15 cellular contexts compared by ENCODE assay signal in the genomic region with DNA sequence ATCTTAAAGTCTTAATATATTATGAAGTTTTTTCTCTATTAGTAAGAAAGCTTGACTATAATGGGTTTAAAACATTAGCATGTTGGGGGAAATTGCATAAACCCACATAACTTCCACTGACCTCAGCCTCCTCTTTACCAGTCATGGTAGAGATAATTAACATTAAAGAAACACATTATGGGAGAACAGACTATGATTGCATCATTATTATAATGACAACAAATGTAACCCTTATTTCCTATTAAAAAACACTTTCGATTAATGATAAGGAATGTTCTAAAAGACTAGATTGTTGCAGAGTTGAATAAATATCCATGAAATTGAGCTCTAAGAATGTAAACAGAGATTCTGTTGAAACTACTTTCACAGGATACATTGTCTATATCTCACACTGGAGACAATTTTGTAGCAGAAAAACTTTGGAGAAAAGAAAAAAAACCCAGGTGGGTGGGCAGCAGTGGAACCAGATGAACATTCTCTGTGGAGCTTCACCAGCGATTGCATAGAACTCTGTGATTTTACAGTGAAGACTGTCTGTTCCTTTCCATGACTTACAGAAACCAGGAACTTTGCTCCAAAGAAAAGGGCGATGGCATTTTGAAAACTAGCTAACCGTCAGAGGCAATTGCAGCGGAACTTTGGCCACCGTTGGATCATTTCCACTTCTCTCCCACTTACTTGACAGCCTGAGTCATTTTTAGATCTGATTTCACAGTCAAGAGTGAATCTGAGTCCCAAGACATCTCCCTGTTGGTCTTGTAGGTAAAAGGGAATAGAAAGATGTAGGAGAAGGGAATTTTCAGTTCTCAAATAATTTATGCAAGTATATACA. TPM values are rescaled to one million over a fixed set of nuclear protein-coding genes. Genes with fewer than 3 reads are reported as not detected.
A peak's percentile ranks its signal among the peaks of the same experiment; 100 is the strongest.
DNase-seq lines count a peak whose midpoint lies in the region; ATAC-seq and TF ChIP-seq lines count a peak whose summit lies in the region.
"Had no signal": no experiment of that assay in that cellular context is flagged by ENCODE, and none has a peak within 500 bp of the region (broad histone marks: within the 10 kb centered on the region; RNA-seq: fewer than 3 reads in every experiment).

No MANE protein-coding gene starts in this region.

- no peak overlapping the region for H3K4me3 Mint-ChIP-seq in HFFc6
- H3K4me3 Mint-ChIP-seq: activated T-cell treated with anti-CD3 and anti-CD28 coated beads, Interleukin-2, amount 50 U/mL, for 24 hours had no signal

- TF ChIP-seq CTCF in cardiac fibroblast (IDR thresholded peaks at IDR 0.05; ENCODE audit: low read depth, low read length) (no peak), lung (IDR thresholded peaks at IDR 0.05; ENCODE audit: control extremely low read depth, extremely low read depth) (no peak), HFFc6 (IDR thresholded peaks at IDR 0.05) (no peak)

- no peak overlapping the region for H3K27ac ChIP-seq in lung (ENCODE audit: low read depth in 1 of 2, low read length in 1 of 2)
- H3K27ac ChIP-seq: body of pancreas, testis, VCaP had no signal

- no peaks in the 10 kb centered on the region for H3K36me3 ChIP-seq in lung (ENCODE audit: control insufficient read depth in 2 of 2, insufficient read depth in 2 of 2, low read length in 2 of 2)

- WGBS in lung, 2 donors: 34 to 58% methylated on average over 6 of the region's 6 CpGs

- intact Hi-C loops in Right ventricle myocardium inferior (cut with DNase I): no loop called here

- H3K27me3 Mint-ChIP-seq in HFFc6 (ENCODE audit: insufficient read depth): peaks cover 15% of the 10 kb centered on the region
- H3K27me3 Mint-ChIP-seq: activated T-cell treated with anti-CD3 and anti-CD28 coated beads, Interleukin-2, amount 50 U/mL, for 24 hours had no signal

- peak; percentile 18 for DNase-seq in AG08396 (ENCODE audit: low spot score)
- peak; percentile 32 for DNase-seq in MV-4-11 (lab: John Stamatoyannopoulos, UW)
- peak; percentile 48 to 76 for DNase-seq in cardiac fibroblast (ENCODE audit: low read depth in 2 of 2)
- no peak for DNase-seq in lung (ENCODE audit: low spot score)
- DNase-seq in HFFc6: no peak
- no peak for DNase-seq in Right ventricle myocardium inferior (ENCODE audit: missing footprints)
- no peak for DNase-seq in DMS 273 treated with DMSO at 0.1 percent for 48 hours (lab: John Stamatoyannopoulos, UW)
- DNase-seq: activated T-cell treated with anti-CD3 and anti-CD28 coated beads, Interleukin-2, amount 50 U/mL, for 24 hours; body of pancreas; kidney; NCI-H187 treated with DMSO at 0.1 percent for 48 hours; occipital lobe; testis had no signal

- 0 out of 2 replicates have a peak, but pooled peaks cover under 1% of the 10 kb centered on the region for H3K36me3 Mint-ChIP-seq in HFFc6 (ENCODE audit: low read depth)

- no peak overlapping the region for H3K27ac Mint-ChIP-seq in HFFc6
- H3K27ac Mint-ChIP-seq: activated T-cell treated with anti-CD3 and anti-CD28 coated beads, Interleukin-2, amount 50 U/mL, for 24 hours had no signal

- H3K9me3 Mint-ChIP-seq in HFFc6: no peaks in the 10 kb centered on the region
- H3K9me3 Mint-ChIP-seq: activated T-cell treated with anti-CD3 and anti-CD28 coated beads, Interleukin-2, amount 50 U/mL, for 24 hours had no signal

- H3K4me1 Mint-ChIP-seq in HFFc6 (ENCODE audit: low read depth): peaks cover 10% of the 10 kb centered on the region

- H3K4me1 ChIP-seq in lung (ENCODE audit: control insufficient read depth in 2 of 2, insufficient read depth in 2 of 2, low read length in 2 of 2): no peaks in the 10 kb centered on the region
- H3K4me1 ChIP-seq: body of pancreas, testis had no signal

- H3K9me3 ChIP-seq in lung (ENCODE audit: control insufficient read depth in 2 of 2, insufficient read depth in 1 of 2, low read length in 1 of 2): no peaks in the 10 kb centered on the region
- H3K9me3 ChIP-seq: body of pancreas, testis had no signal

- no peaks in the 10 kb centered on the region for H3K27me3 ChIP-seq in lung (ENCODE audit: control insufficient read depth, insufficient read depth)
- H3K27me3 ChIP-seq: body of pancreas, testis had no signal

- ATAC-seq in lung (ENCODE audit: insufficient read depth, low FRiP score) (peak; percentile 6), HG03521 (IDR thresholded peaks at IDR 0.05; ENCODE audit: unreplicated experiment) (no peak), Right ventricle myocardium inferior (no peak)
- ATAC-seq: body of pancreas had no signal

- no peak overlapping the region for H3K4me3 ChIP-seq in cardiac fibroblast (replicated peaks in 1 of 2; ENCODE audit: low read depth in 2 of 2, low read length in 2 of 2)
- no peak overlapping the region for H3K4me3 ChIP-seq in lung
- H3K4me3 ChIP-seq: body of pancreas, testis had no signal

RNA-seq across cellular contexts. Expression of gene ERAP2, which starts 21.0 kb away (rescaled TPM):
- total RNA-seq in lung (10 to 100 TPM in 1 of 2 donors, 1 to 10 TPM in 1; 4.9 to 11.6 TPM), Right ventricle myocardium inferior (6.4 TPM)
- polyA plus RNA-seq in lung: 10 to 100 TPM in 1 of 2 donors, 1 to 10 TPM in 1; 2.8 to 19.8 TPM
- 1 to 10 TPM in 5 of 6 experiments, under 1 TPM in 1; 0.97 to 2.6 (median 1.5) TPM for total RNA-seq in HFFc6 (2021; fragmentation: NEBNext Ultra II Directional; extraction: Animal tissue kit (Norgen Biotek cat#: 25700))

RNA-seq across cellular contexts. Expression of gene ERAP1, which starts 47.5 kb away (rescaled TPM):
- 10 to 100 TPM; 51.4 to 73.5 TPM for total RNA-seq in lung
- 10 to 100 TPM in 1 of 2 donors, 1 to 10 TPM in 1; 9.6 to 30.7 TPM for polyA plus RNA-seq in lung
- 10 to 100 TPM; 16.6 to 41.9 (median 36.6) TPM for total RNA-seq in HFFc6 (2021; fragmentation: NEBNext Ultra II Directional; extraction: Animal tissue kit (Norgen Biotek cat#: 25700))
- 40.0 TPM for total RNA-seq in Right ventricle myocardium inferior

Comparison
In these comparisons a context has a peak if more than half of its experiments do, and no peak if none do; other contexts are left out.
1. DNase-seq: peak in AG08396 (single experiment), MV-4-11 (single experiment) and cardiac fibroblast (2 of 2); none in lung (single experiment), HFFc6 (single experiment), Right ventricle myocardium inferior (single experiment) and DMS 273 treated with DMSO at 0.1 percent for 48 hours (single experiment).